ENCODE assay signal across 9 cellular contexts in the genomic region with DNA sequence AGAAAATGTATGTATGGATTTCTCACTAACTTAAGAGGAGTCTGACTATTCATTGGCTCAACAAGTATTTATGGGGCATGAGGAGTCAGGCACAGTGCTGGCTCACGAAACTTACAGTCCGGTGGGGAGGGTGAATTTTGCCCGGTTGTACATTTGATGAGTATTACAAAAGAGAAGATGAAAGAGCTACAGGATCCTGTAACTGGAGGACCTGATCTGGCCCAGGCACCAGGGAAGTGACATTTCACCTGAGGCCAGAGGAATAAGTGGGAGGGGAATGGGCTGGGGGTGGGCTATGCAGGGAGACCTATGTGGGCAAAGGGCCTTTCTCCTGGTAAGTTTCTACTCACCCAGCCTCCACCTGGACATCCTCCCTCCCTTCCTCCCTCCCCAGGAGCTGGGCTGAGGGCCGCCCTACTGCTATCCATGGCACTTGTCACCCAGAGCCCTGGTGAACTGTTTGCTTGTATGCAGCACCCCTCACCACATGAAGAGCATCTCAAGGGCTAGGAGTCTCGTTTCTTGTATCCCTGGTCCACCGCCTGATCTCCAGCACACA.
A peak's percentile ranks its signal among the peaks of the same experiment; 100 is the strongest.
DNase-seq lines count a peak whose midpoint lies in the region; TF ChIP-seq lines count a peak whose summit lies in the region.
"Had no signal": no experiment of that assay in that cellular context is flagged by ENCODE, and none has a peak within 500 bp of the region (broad histone marks: within the 10 kb centered on the region; RNA-seq: fewer than 3 reads in every experiment).

No MANE protein-coding gene starts in this region.

- no peak overlapping the region for H3K9ac ChIP-seq in endodermal cell (ENCODE audit: extremely low read depth, low read length, poor library complexity, severe bottlenecking)
- no peak overlapping the region for H3K9ac ChIP-seq in rectal smooth muscle tissue (ENCODE audit: low read length)

- H2AFZ ChIP-seq in PC-9 = no peak overlapping the region

- H3K27me3 ChIP-seq in PC-9 (ENCODE audit: insufficient read depth, low read depth) (no peaks in the 10 kb centered on the region), endodermal cell (ENCODE audit: control insufficient read depth, insufficient read depth, low read length, poor library complexity, severe bottlenecking) (no peaks in the 10 kb centered on the region), rectal smooth muscle tissue (ENCODE audit: control insufficient read depth, insufficient read depth, low read length) (no peaks in the 10 kb centered on the region), breast epithelium (no peaks in the 10 kb centered on the region)
- H3K27me3 ChIP-seq: right lobe of liver had no signal

- H3K4me1 Mint-ChIP-seq in Calu3 (ENCODE audit: low read depth, unreplicated experiment) (no peaks in the 10 kb centered on the region), endodermal cell (peaks cover 21% of the 10 kb centered on the region)

- no peaks in the 10 kb centered on the region for H3K79me2 ChIP-seq in PC-9 (ENCODE audit: low read depth)

- WGBS in endodermal cell (ENCODE audit: insufficient coverage in 1 of 2, insufficient read length in 1 of 2), 2 experiments = 90 to 98% methylated on average over 5 to 6 of the region's 6 CpGs

- no peaks in the 10 kb centered on the region for H4K20me1 ChIP-seq in PC-9 (ENCODE audit: insufficient read depth)

- CTCF ChIA-PET in Calu3 (lab: Charles Lee) (interaction anchor here (0.6 to 0.9 kb wide), 2 partner anchors 100 to 1023 kb away, joined by 3 read pairs; no protein-coding TSS in a partner anchor), PC-9 (lab: Charles Lee) (interaction anchor here (0.6 kb wide), 1 partner anchor 167 kb away, joined by 3 read pairs; no protein-coding TSS in a partner anchor)

- POLR2A ChIA-PET in PC-9 (lab: Charles Lee; ENCODE audit: unreplicated experiment) = interaction anchor here (0.7 kb wide), 1 partner anchor 139 kb away, joined by 3 read pairs; no protein-coding TSS in a partner anchor

- H3K27me3 Mint-ChIP-seq in Calu3 (ENCODE audit: unreplicated experiment) (no peaks in the 10 kb centered on the region), endodermal cell (ENCODE audit: insufficient read depth) (peaks cover 7% of the 10 kb centered on the region)

- H3K36me3 ChIP-seq in PC-9 (ENCODE audit: low read depth) (no peaks in the 10 kb centered on the region), endodermal cell (ENCODE audit: control insufficient read depth, insufficient read depth, low read length) (no peaks in the 10 kb centered on the region), rectal smooth muscle tissue (ENCODE audit: control insufficient read depth, insufficient read depth, low read length) (no peaks in the 10 kb centered on the region), breast epithelium (no peaks in the 10 kb centered on the region)
- H3K36me3 ChIP-seq: right lobe of liver had no signal

- no peak for TF ChIP-seq POLR2A in breast epithelium (IDR thresholded peaks at IDR 0.05)

- H3K4me2 ChIP-seq in PC-9 = peak overlapping the region; percentile 86; the same call in 1 of the 2 replicates

- peak overlapping the region; percentile 24 for H3K27ac Mint-ChIP-seq in Calu3 (ENCODE audit: unreplicated experiment)
- H3K27ac Mint-ChIP-seq in endodermal cell = no peak overlapping the region

- no peaks in the 10 kb centered on the region for H3K9me2 ChIP-seq in PC-9 (ENCODE audit: insufficient read depth)

- DNase-seq in Calu3 = no peak
- DNase-seq in PC-9 = no peak
- DNase-seq in endodermal cell = peak; percentile 47
- no peak for DNase-seq in EL
- DNase-seq in GM13976 (ENCODE audit: low spot score) = no peak
- DNase-seq in breast epithelium (ENCODE audit: low spot score in 2 of 2) = no peak
- DNase-seq: right lobe of liver, RPMI8226 had no signal

- no TSS peak for BruUV-seq in Calu3 (replicated peaks; lab: Mats Ljungman, UMichigan)
- BruUV-seq in PC-9 (replicated peaks; lab: Mats Ljungman, UMichigan) = no TSS peak

- no peaks in the 10 kb centered on the region for H3K9me3 Mint-ChIP-seq in Calu3 (ENCODE audit: low read depth, unreplicated experiment)
- H3K9me3 Mint-ChIP-seq in endodermal cell = no peaks in the 10 kb centered on the region

- H3K36me3 Mint-ChIP-seq in Calu3 (ENCODE audit: insufficient read depth, unreplicated experiment) = peaks cover 22% of the 10 kb centered on the region
- no peaks in the 10 kb centered on the region for H3K36me3 Mint-ChIP-seq in endodermal cell (ENCODE audit: low read depth)

- H3K4me3 Mint-ChIP-seq in Calu3 (ENCODE audit: low read depth, unreplicated experiment) (peak overlapping the region; percentile 54), endodermal cell (peak overlapping the region; percentile 58)

- in situ Hi-C loops in GM13976 (cut with MboI; ENCODE audit: low sequenced_read_pairs, unreplicated experiment) = no loop called here

- H3K4me3 ChIP-seq in PC-9 (no peak overlapping the region), endodermal cell (ENCODE audit: low read length) (no peak overlapping the region), rectal smooth muscle tissue (ENCODE audit: low read length) (peak overlapping the region; percentile 55), breast epithelium (no peak overlapping the region)

- H3K9me3 ChIP-seq in PC-9 (ENCODE audit: insufficient read depth, low read depth) (no peaks in the 10 kb centered on the region), endodermal cell (ENCODE audit: control insufficient read depth, low read length) (no peaks in the 10 kb centered on the region), breast epithelium (no peaks in the 10 kb centered on the region)
- H3K9me3 ChIP-seq: right lobe of liver had no signal

- no peak for TF ChIP-seq CTCF in Calu3 (IDR thresholded peaks at IDR 0.05; ENCODE audit: unreplicated experiment)
- TF ChIP-seq CTCF in PC-9 (conservative IDR thresholded peaks at IDR 0.05) = no peak
- TF ChIP-seq CTCF in endodermal cell (conservative IDR thresholded peaks at IDR 0.05) = no peak
- TF ChIP-seq CTCF in GM13976 (IDR thresholded peaks at IDR 0.05; ENCODE audit: borderline replicate concordance, control extremely low read depth, extremely low read depth, insufficient read depth, missing control alignments) = no peak
- TF ChIP-seq CTCF in breast epithelium (IDR thresholded peaks at IDR 0.05) = no peak

- intact Hi-C loops in Calu3 (cut with micrococcal nuclease; ENCODE audit: unreplicated experiment) = no loop called here
- intact Hi-C loops in PC-9 (cut with micrococcal nuclease; ENCODE audit: unreplicated experiment) = no loop called here
- intact Hi-C loops in breast epithelium (cut with DNase I; ENCODE audit: low total_unique reads) = no loop called here

- H3F3A ChIP-seq in PC-9 (ENCODE audit: insufficient read depth, low read depth) = peaks cover 7% of the 10 kb centered on the region; the same call in 1 of the 2 replicates

- H3K4me1 ChIP-seq in PC-9 (replicated peaks; ENCODE audit: insufficient read depth) (peaks cover 30% of the 10 kb centered on the region), endodermal cell (ENCODE audit: control insufficient read depth, insufficient read depth, low read length) (peaks cover 3% of the 10 kb centered on the region), rectal smooth muscle tissue (ENCODE audit: control insufficient read depth, insufficient read depth, low read length) (peaks cover 28% of the 10 kb centered on the region), breast epithelium (no peaks in the 10 kb centered on the region)

- H3K27ac ChIP-seq in PC-9 (no peak overlapping the region), endodermal cell (ENCODE audit: low read depth, low read length) (peak overlapping the region; percentile 98), rectal smooth muscle tissue (ENCODE audit: low read depth, low read length) (no peak overlapping the region), breast epithelium (peak overlapping the region in 1 of 2 donors; percentile 67)
